9 cellular contexts compared by ENCODE assay signal in the genomic region with DNA sequence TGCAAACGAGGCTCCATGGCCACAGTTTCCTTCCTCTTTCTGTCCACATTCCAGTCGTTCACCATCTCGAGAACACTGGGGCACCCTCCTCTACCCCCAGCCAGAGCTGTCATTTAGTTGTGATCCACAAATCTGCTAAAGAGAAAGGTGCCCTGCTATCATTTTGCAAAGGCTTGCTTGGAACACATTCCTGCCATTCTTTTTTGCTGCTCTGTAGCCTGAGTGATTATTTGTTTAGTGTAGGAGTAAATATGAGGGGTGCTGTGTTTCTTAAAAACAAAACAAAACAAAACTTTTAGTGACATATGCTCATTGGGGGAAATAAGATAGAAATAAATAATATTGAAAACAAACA.
A peak's percentile ranks its signal among the peaks of the same experiment; 100 is the strongest.
DNase-seq lines count a peak whose midpoint lies in the region; ATAC-seq and TF ChIP-seq lines count a peak whose summit lies in the region.
"Had no signal": no experiment of that assay in that cellular context is flagged by ENCODE, and none has a peak within 500 bp of the region (broad histone marks: within the 10 kb centered on the region; RNA-seq: fewer than 3 reads in every experiment).

No MANE protein-coding gene starts in this region.

- no peaks in the 10 kb centered on the region for H3K27me3 Mint-ChIP-seq in naive thymus-derived CD4-positive, alpha-beta T cell

- H3K27ac ChIP-seq in HUES48 (ENCODE audit: low read depth, low read length), result peak overlapping the region; percentile 58
- peak overlapping the region; percentile 83 for H3K27ac ChIP-seq in mammary epithelial cell (ENCODE audit: insufficient read depth, low read depth, low read length)
- H3K27ac ChIP-seq in naive thymus-derived CD4-positive, alpha-beta T cell (ENCODE audit: low read depth, low read length), result no peak overlapping the region

- no TSS peak for BruUV-seq in mammary epithelial cell (replicated peaks; lab: Mats Ljungman, UMichigan)

- no peaks in the 10 kb centered on the region for H3K9me3 ChIP-seq in HUES48 (ENCODE audit: control insufficient read depth, insufficient read depth, low read length)
- no peaks in the 10 kb centered on the region for H3K9me3 ChIP-seq in mammary epithelial cell (replicated peaks; ENCODE audit: insufficient read depth, low read length)
- no peaks in the 10 kb centered on the region for H3K9me3 ChIP-seq in naive thymus-derived CD4-positive, alpha-beta T cell (ENCODE audit: control insufficient read depth in 2 of 3, low read length in 3 of 3)

- POLR2A ChIA-PET in naive thymus-derived CD4-positive, alpha-beta T cell (lab: Charles Lee), result interaction anchor here (0.7 kb wide), 1 partner anchor 1959 kb away, joined by 3 read pairs; no protein-coding TSS in a partner anchor

- peaks cover 0 to 23% (median 4%) of the 10 kb centered on the region in 5 donors for H3K36me3 Mint-ChIP-seq in naive thymus-derived CD4-positive, alpha-beta T cell

- H3K9me3 Mint-ChIP-seq in naive thymus-derived CD4-positive, alpha-beta T cell, result peaks cover 0 to 1% (median 0%) of the 10 kb centered on the region in 11 donors

- H3K4me2 ChIP-seq in mammary epithelial cell (ENCODE audit: insufficient read depth, low read depth, low read length), result peak overlapping the region; percentile 12

- H3K27ac Mint-ChIP-seq in naive thymus-derived CD4-positive, alpha-beta T cell, result peak overlapping the region in 8 of 9 donors; percentile 3 to 78 (median 48)

- intact Hi-C loops in mammary epithelial cell (cut with micrococcal nuclease), result loop anchor here (5.0 kb wide), 1 partner anchor 73 kb away; no protein-coding TSS in a partner anchor
- intact Hi-C loops in naive thymus-derived CD4-positive, alpha-beta T cell (cut with micrococcal nuclease), result loop anchor here in 1 of 2 donors (2.0 to 5.0 kb wide), 3 partner anchors 22 to 78 kb away; no protein-coding TSS in a partner anchor

- H3K27me3 ChIP-seq in HUES48 (ENCODE audit: control insufficient read depth, insufficient read depth, low read length) (no peaks in the 10 kb centered on the region), mammary epithelial cell (ENCODE audit: insufficient read depth, low read length) (no peaks in the 10 kb centered on the region)
- H3K27me3 ChIP-seq in naive thymus-derived CD4-positive, alpha-beta T cell (ENCODE audit: control insufficient read depth in 2 of 2, insufficient read depth in 2 of 2, low read length in 2 of 2), result no peaks in the 10 kb centered on the region

- dilution Hi-C loops in mammary epithelial cell (cut with HindIII; ENCODE audit: low sequenced_read_pairs), result no loop called here

- H3K36me3 ChIP-seq in HUES48 (ENCODE audit: control insufficient read depth, insufficient read depth, low read length) (no peaks in the 10 kb centered on the region), mammary epithelial cell (ENCODE audit: insufficient read depth, low read length) (no peaks in the 10 kb centered on the region)
- H3K36me3 ChIP-seq in naive thymus-derived CD4-positive, alpha-beta T cell (ENCODE audit: control insufficient read depth in 2 of 3, insufficient read depth in 3 of 3, low read length in 3 of 3), result peaks cover 0 to 8% (median 0%) of the 10 kb centered on the region in 3 experiments

- DNase-seq in ACHN, result peak; percentile 30
- DNase-seq in mammary epithelial cell, result no peak
- no peak for DNase-seq in naive thymus-derived CD4-positive, alpha-beta T cell
- no peak for DNase-seq in NCI-H146 (lab: John Stamatoyannopoulos, UW)
- DNase-seq in germinal center (ENCODE audit: low spot score), result no peak
- DNase-seq in stimulated activated CD4-positive, alpha-beta T cell treated with anti-CD3 and anti-CD28 coated beads, Interleukin-4, amount 100 ng/mL, for 4 hours, result no peak
- DNase-seq: NCI-H774 had no signal

- H3K9ac ChIP-seq in HUES48 (ENCODE audit: low read depth, low read length), result no peak overlapping the region
- peak overlapping the region; percentile 40 for H3K9ac ChIP-seq in mammary epithelial cell (ENCODE audit: insufficient read depth, low read length)

- peaks cover 50 to 97% (median 84%) of the 10 kb centered on the region in 7 donors for H3K4me1 Mint-ChIP-seq in naive thymus-derived CD4-positive, alpha-beta T cell

- 93% methylated on average over 3 of the region's 3 CpGs for WGBS in mammary epithelial cell (ENCODE audit: low coverage, missing lambda C conversion rate)

- in situ Hi-C loops in ACHN (cut with HindIII; ENCODE audit: low pct_ligation_motif_present, low pct_unique_long_range_greater_than_20kb, low sequenced_read_pairs), result no loop called here
- in situ Hi-C loops in mammary epithelial cell (cut with MboI; ENCODE audit: low sequenced_read_pairs in 2 of 2), result no loop called here

- no peak for TF ChIP-seq CTCF in mammary epithelial cell (conservative IDR thresholded peaks at IDR 0.05 in 1 of 2, IDR thresholded peaks at IDR 0.05 in 1 of 2; ENCODE audit: extremely low read depth in 1 of 2, insufficient read depth in 1 of 2, low read depth in 1 of 2, low read length in 2 of 2)

- CTCF ChIA-PET in mammary epithelial cell (lab: Charles Lee; ENCODE audit: low non-redundant PET), result no interaction called here
- CTCF ChIA-PET in naive thymus-derived CD4-positive, alpha-beta T cell (lab: Charles Lee), result interaction anchor here (0.6 kb wide), 1 partner anchor 194 kb away, joined by 3 read pairs; no protein-coding TSS in a partner anchor

- H3K4me3 ChIP-seq in HUES48 (ENCODE audit: low read depth, low read length) (no peak overlapping the region), mammary epithelial cell (replicated peaks in 1 of 3; ENCODE audit: insufficient read depth in 1 of 3, low read depth in 2 of 3, low read length in 3 of 3) (no peak overlapping the region)
- no peak overlapping the region for H3K4me3 ChIP-seq in naive thymus-derived CD4-positive, alpha-beta T cell (ENCODE audit: low read length)

- H3K4me1 ChIP-seq in HUES48 (ENCODE audit: control insufficient read depth, insufficient read depth, low read length) (peaks cover 51% of the 10 kb centered on the region), mammary epithelial cell (ENCODE audit: insufficient read depth, low read length) (peaks cover 42% of the 10 kb centered on the region)
- peaks cover 14 to 21% of the 10 kb centered on the region in 2 donors for H3K4me1 ChIP-seq in naive thymus-derived CD4-positive, alpha-beta T cell (ENCODE audit: control insufficient read depth in 2 of 2, insufficient read depth in 2 of 2, low read length in 2 of 2)

- no peaks in the 10 kb centered on the region for H4K20me1 ChIP-seq in mammary epithelial cell (ENCODE audit: insufficient read depth, low read length)

- H2AFZ ChIP-seq in mammary epithelial cell (ENCODE audit: low read depth, low read length), result peak overlapping the region; percentile 63

- H3K79me2 ChIP-seq in mammary epithelial cell (ENCODE audit: insufficient read depth, low read length), result no peaks in the 10 kb centered on the region

- H3K4me3 Mint-ChIP-seq in naive thymus-derived CD4-positive, alpha-beta T cell, result peak overlapping the region in 7 of 10 donors; percentile 12 to 61 (median 48)

- ATAC-seq in naive thymus-derived CD4-positive, alpha-beta T cell, result no peak
- ATAC-seq in GM19023 (IDR thresholded peaks at IDR 0.05; ENCODE audit: unreplicated experiment), result no peak
